In genomic region chr12:82358200-82359114, GRCh38 we compare ENCODE assay signal across 8 cellular contexts. TPM values are rescaled to one million over a fixed set of nuclear protein-coding genes. Genes with fewer than 3 reads are reported as not detected.
DNase-seq lines count a peak whose midpoint lies in the region; ATAC-seq and TF ChIP-seq lines count a peak whose summit lies in the region.

Gene CCDC59 (minus strand): TSS chr12:82358387. CDS start chr12:82358376, 11 bp downstream.
Gene METTL25 (plus strand): TSS chr12:82358529. CDS start chr12:82358566, 37 bp downstream.

- peaks cover 24% of the 10 kb centered on the region for H3K4me1 Mint-ChIP-seq in activated naive CD8-positive, alpha-beta T cell treated with anti-CD3 and anti-CD28 coated beads, Interleukin-2, amount 10 ng/mL, durations not matched to agents 7 days and 5 days

- H3K27me3 ChIP-seq in ovary (no peaks in the 10 kb centered on the region), thyroid gland (no peaks in the 10 kb centered on the region)

- peak; percentile 96 for ATAC-seq in HG02623 (IDR thresholded peaks at IDR 0.05; ENCODE audit: unreplicated experiment)
- peak; percentile 94 for ATAC-seq in activated naive CD8-positive, alpha-beta T cell treated with anti-CD3 and anti-CD28 coated beads, Interleukin-2, amount 10 ng/mL, durations not matched to agents 7 days and 5 days (ENCODE audit: low read depth)
- ATAC-seq in Right ventricle myocardium inferior: peak; percentile 99

- H3K36me3 Mint-ChIP-seq in activated naive CD8-positive, alpha-beta T cell treated with anti-CD3 and anti-CD28 coated beads, Interleukin-2, amount 10 ng/mL, durations not matched to agents 7 days and 5 days: peaks cover 23% of the 10 kb centered on the region

- H3K27ac ChIP-seq in ovary: peak within 1 kb of the TSS; percentile 88 to 95
- peak within 1 kb of the TSS; percentile 92 to 99 (median 98) for H3K27ac ChIP-seq in thyroid gland

- H3K9me3 ChIP-seq in ovary (no peaks in the 10 kb centered on the region), thyroid gland (no peaks in the 10 kb centered on the region)

- DNase-seq in GM12864 (ENCODE audit: low read depth) (peak; percentile 95), NCI-H1092 treated with DMSO at 0.1 percent for 48 hours (lab: John Stamatoyannopoulos, UW) (peak; percentile 95), SKM-1 (lab: John Stamatoyannopoulos, UW; ENCODE audit: unreplicated experiment) (peak; percentile 34), Right ventricle myocardium inferior (ENCODE audit: missing footprints) (peak; percentile 98), ovary (peak; percentile 96 to 98 (median 98)), thyroid gland (peak; percentile 97)
- peak; percentile 92 for DNase-seq in activated naive CD8-positive, alpha-beta T cell treated with anti-CD3 and anti-CD28 coated beads, Interleukin-2, amount 10 ng/mL, durations not matched to agents 7 days and 5 days

- peak within 1 kb of the TSS; percentile 99 for H3K27ac Mint-ChIP-seq in activated naive CD8-positive, alpha-beta T cell treated with anti-CD3 and anti-CD28 coated beads, Interleukin-2, amount 10 ng/mL, durations not matched to agents 7 days and 5 days

- H3K27me3 Mint-ChIP-seq in activated naive CD8-positive, alpha-beta T cell treated with anti-CD3 and anti-CD28 coated beads, Interleukin-2, amount 10 ng/mL, durations not matched to agents 7 days and 5 days: no peaks in the 10 kb centered on the region

- H3K4me3 ChIP-seq in GM12864 (ENCODE audit: low read depth, low read length) (peak within 1 kb of the TSS; percentile 91), ovary (peak within 1 kb of the TSS; percentile 88), thyroid gland (replicated peaks in 1 of 3) (peak within 1 kb of the TSS; percentile 54 to 86 (median 66))

- H3K4me3 Mint-ChIP-seq in activated naive CD8-positive, alpha-beta T cell treated with anti-CD3 and anti-CD28 coated beads, Interleukin-2, amount 10 ng/mL, durations not matched to agents 7 days and 5 days: peak within 1 kb of the TSS; percentile 97

- 0 to 1% (median 0%) methylated on average over 52 to 61 of the region's 61 CpGs for WGBS in ovary, 3 donors
- 0% methylated on average over 46 to 52 of the region's 61 CpGs for WGBS in thyroid gland, 2 donors

- POLR2A ChIA-PET in activated naive CD8-positive, alpha-beta T cell treated with anti-CD3 and anti-CD28 coated beads, Interleukin-2, amount 10 ng/mL, durations not matched to agents 7 days and 5 days (lab: Charles Lee): interaction anchor here (0.7 to 1.6 kb wide), 4 partner anchors 10 to 418 kb away, joined by 3 to 5 read pairs (median 4); no protein-coding TSS in a partner anchor

- TF ChIP-seq POLR2A in ovary (IDR thresholded peaks at IDR 0.05) (peak; percentile 75), thyroid gland (IDR thresholded peaks at IDR 0.05) (peak in 1 of 2 donors; percentile 72)

- intact Hi-C loops in Right ventricle myocardium inferior (cut with DNase I): no loop called here
- intact Hi-C loops in ovary (cut with DNase I): no loop called here
- intact Hi-C loops in thyroid gland (cut with DNase I): no loop called here

- H3K9me3 Mint-ChIP-seq in activated naive CD8-positive, alpha-beta T cell treated with anti-CD3 and anti-CD28 coated beads, Interleukin-2, amount 10 ng/mL, durations not matched to agents 7 days and 5 days: peaks cover 2% of the 10 kb centered on the region

- TF ChIP-seq CTCF in GM12864 (IDR thresholded peaks at IDR 0.05; ENCODE audit: low read depth, low read length, missing control alignments): peak; percentile 85
- TF ChIP-seq CTCF in ovary (IDR thresholded peaks at IDR 0.05): peak; percentile 93 to 98 (median 98)
- peak; percentile 88 to 100 (median 98) for TF ChIP-seq CTCF in thyroid gland (IDR thresholded peaks at IDR 0.05)

- no peak for TF ChIP-seq EP300 in ovary (IDR thresholded peaks at IDR 0.05)

- H3K4me1 ChIP-seq in ovary (ENCODE audit: insufficient read depth): peaks cover 4% of the 10 kb centered on the region
- H3K4me1 ChIP-seq in thyroid gland: peaks cover 23 to 31% of the 10 kb centered on the region in 2 donors

- H3K36me3 ChIP-seq in ovary: no peaks in the 10 kb centered on the region
- peaks cover 10 to 21% of the 10 kb centered on the region in 2 donors for H3K36me3 ChIP-seq in thyroid gland

RNA-seq across cellular contexts. Expression of gene CCDC59, which starts in this region (rescaled TPM):
- total RNA-seq in activated naive CD8-positive, alpha-beta T cell treated with anti-CD3 and anti-CD28 coated beads, Interleukin-2, amount 10 ng/mL, durations not matched to agents 7 days and 5 days: 10 to 100 TPM; 55.0 to 56.2 TPM
- total RNA-seq in Right ventricle myocardium inferior (25.5 TPM), ovary (10 to 100 TPM; 29.6 to 85.0 (median 41.0) TPM), thyroid gland (10 to 100 TPM; 37.2 to 91.8 (median 65.2) TPM)
- polyA plus RNA-seq in ovary: 10 to 100 TPM; 51.6 to 72.5 TPM

RNA-seq across cellular contexts. Expression of gene METTL25, which starts in this region (rescaled TPM):
- total RNA-seq in activated naive CD8-positive, alpha-beta T cell treated with anti-CD3 and anti-CD28 coated beads, Interleukin-2, amount 10 ng/mL, durations not matched to agents 7 days and 5 days: 10 to 100 TPM in 1 of 2 experiments, 1 to 10 TPM in 1; 9.8 to 12.5 TPM
- 15.0 TPM for total RNA-seq in Right ventricle myocardium inferior
- 10 to 100 TPM; 10.0 to 21.2 (median 14.8) TPM for total RNA-seq in ovary
- polyA plus RNA-seq in ovary: 1 to 10 TPM; 5.7 to 5.9 TPM
- 10 to 100 TPM; 40.2 to 58.4 (median 49.3) TPM for total RNA-seq in thyroid gland

Comparison
In these comparisons a context has a peak if more than half of its experiments do, and no peak if none do; other contexts are left out.
1. Peak in every context shown above with its lines: DNase-seq, ATAC-seq, H3K4me3 ChIP-seq and H3K27ac ChIP-seq.
2. DNase-seq: peak in every context shown above with its lines; median percentile 98 in Right ventricle myocardium inferior; 98 in ovary; 97 in thyroid gland; 95 in GM12864; 95 in NCI-H1092 treated with DMSO at 0.1 percent for 48 hours; 92 in activated naive CD8-positive, alpha-beta T cell treated with anti-CD3 and anti-CD28 coated beads, Interleukin-2, amount 10 ng/mL, durations not matched to agents 7 days and 5 days; 34 in SKM-1.